In the genomic region with DNA sequence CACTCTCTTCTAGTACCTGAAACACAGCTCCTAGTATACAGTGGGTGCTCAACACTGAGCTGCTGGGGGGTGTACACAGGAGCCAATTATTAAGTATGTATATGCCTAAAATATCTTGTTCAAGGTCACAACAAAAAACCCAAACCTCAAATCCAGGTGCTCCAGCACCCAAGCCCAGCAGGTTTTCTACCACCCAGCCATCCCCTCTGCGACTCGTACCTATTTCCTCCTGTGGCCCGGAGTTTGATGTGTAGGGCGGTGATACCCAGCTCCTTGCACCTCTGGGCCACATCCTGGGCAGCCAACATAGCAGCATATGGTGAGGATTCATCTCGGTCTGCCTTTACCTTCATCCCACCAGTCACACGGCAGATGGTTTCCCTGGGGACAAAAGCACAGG, we compare ENCODE assay signal across 1 cellular context.
TF ChIP-seq lines count a peak whose summit lies in the region.

No MANE protein-coding gene starts in this region.

TF ChIP-seq in K562, 482 proteins besides CTCF, POLR2A, EP300 and RAD21 (continues in another document):
- TF ChIP-seq, protein P1, sequence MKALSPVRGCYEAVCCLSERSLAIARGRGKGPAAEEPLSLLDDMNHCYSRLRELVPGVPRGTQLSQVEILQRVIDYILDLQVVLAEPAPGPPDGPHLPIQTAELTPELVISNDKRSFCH (CRISPR knock-in tag; IDR thresholded peaks at IDR 0.05), result no peak
- TF ChIP-seq, protein P1 (tag; IDR thresholded peaks at IDR 0.05), result no peak
- TF ChIP-seq EHMT2 (IDR thresholded peaks at IDR 0.05), result no peak
- TF ChIP-seq, protein P2, sequence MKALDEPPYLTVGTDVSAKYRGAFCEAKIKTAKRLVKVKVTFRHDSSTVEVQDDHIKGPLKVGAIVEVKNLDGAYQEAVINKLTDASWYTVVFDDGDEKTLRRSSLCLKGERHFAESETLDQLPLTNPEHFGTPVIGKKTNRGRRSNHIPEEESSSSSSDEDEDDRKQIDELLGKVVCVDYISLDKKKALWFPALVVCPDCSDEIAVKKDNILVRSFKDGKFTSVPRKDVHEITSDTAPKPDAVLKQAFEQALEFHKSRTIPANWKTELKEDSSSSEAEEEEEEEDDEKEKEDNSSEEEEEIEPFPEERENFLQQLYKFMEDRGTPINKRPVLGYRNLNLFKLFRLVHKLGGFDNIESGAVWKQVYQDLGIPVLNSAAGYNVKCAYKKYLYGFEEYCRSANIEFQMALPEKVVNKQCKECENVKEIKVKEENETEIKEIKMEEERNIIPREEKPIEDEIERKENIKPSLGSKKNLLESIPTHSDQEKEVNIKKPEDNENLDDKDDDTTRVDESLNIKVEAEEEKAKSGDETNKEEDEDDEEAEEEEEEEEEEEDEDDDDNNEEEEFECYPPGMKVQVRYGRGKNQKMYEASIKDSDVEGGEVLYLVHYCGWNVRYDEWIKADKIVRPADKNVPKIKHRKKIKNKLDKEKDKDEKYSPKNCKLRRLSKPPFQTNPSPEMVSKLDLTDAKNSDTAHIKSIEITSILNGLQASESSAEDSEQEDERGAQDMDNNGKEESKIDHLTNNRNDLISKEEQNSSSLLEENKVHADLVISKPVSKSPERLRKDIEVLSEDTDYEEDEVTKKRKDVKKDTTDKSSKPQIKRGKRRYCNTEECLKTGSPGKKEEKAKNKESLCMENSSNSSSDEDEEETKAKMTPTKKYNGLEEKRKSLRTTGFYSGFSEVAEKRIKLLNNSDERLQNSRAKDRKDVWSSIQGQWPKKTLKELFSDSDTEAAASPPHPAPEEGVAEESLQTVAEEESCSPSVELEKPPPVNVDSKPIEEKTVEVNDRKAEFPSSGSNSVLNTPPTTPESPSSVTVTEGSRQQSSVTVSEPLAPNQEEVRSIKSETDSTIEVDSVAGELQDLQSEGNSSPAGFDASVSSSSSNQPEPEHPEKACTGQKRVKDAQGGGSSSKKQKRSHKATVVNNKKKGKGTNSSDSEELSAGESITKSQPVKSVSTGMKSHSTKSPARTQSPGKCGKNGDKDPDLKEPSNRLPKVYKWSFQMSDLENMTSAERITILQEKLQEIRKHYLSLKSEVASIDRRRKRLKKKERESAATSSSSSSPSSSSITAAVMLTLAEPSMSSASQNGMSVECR (CRISPR knock-in tag; IDR thresholded peaks at IDR 0.05), result no peak
- TF ChIP-seq, protein P3, sequence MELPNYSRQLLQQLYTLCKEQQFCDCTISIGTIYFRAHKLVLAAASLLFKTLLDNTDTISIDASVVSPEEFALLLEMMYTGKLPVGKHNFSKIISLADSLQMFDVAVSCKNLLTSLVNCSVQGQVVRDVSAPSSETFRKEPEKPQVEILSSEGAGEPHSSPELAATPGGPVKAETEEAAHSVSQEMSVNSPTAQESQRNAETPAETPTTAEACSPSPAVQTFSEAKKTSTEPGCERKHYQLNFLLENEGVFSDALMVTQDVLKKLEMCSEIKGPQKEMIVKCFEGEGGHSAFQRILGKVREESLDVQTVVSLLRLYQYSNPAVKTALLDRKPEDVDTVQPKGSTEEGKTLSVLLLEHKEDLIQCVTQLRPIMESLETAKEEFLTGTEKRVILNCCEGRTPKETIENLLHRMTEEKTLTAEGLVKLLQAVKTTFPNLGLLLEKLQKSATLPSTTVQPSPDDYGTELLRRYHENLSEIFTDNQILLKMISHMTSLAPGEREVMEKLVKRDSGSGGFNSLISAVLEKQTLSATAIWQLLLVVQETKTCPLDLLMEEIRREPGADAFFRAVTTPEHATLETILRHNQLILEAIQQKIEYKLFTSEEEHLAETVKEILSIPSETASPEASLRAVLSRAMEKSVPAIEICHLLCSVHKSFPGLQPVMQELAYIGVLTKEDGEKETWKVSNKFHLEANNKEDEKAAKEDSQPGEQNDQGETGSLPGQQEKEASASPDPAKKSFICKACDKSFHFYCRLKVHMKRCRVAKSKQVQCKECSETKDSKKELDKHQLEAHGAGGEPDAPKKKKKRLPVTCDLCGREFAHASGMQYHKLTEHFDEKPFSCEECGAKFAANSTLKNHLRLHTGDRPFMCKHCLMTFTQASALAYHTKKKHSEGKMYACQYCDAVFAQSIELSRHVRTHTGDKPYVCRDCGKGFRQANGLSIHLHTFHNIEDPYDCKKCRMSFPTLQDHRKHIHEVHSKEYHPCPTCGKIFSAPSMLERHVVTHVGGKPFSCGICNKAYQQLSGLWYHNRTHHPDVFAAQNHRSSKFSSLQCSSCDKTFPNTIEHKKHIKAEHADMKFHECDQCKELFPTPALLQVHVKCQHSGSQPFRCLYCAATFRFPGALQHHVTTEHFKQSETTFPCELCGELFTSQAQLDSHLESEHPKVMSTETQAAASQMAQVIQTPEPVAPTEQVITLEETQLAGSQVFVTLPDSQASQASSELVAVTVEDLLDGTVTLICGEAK (IDR thresholded peaks at IDR 0.05), result no peak
- TF ChIP-seq, protein P3 (CRISPR knock-in tag; IDR thresholded peaks at IDR 0.05), result no peak
- no peak for TF ChIP-seq NFIC (IDR thresholded peaks at IDR 0.05)
- TF ChIP-seq U2AF2 (optimal IDR thresholded peaks at IDR 0.05; ENCODE audit: low read depth, low read length), result no peak
- TF ChIP-seq, protein P4, sequence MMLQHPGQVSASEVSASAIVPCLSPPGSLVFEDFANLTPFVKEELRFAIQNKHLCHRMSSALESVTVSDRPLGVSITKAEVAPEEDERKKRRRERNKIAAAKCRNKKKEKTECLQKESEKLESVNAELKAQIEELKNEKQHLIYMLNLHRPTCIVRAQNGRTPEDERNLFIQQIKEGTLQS (IDR thresholded peaks at IDR 0.05), result no peak
- TF ChIP-seq, protein P4 (CRISPR knock-in tag; conservative IDR thresholded peaks at IDR 0.05), result no peak
- no peak for TF ChIP-seq SIX5 (IDR thresholded peaks at IDR 0.05; ENCODE audit: borderline replicate concordance in 1 of 2, insufficient read depth in 1 of 2, low read depth in 1 of 2, low read length in 2 of 2)
- TF ChIP-seq CCAR2 (IDR thresholded peaks at IDR 0.05; ENCODE audit: low read depth, low read length), result no peak
- TF ChIP-seq BRCA1 (IDR thresholded peaks at IDR 0.05), result no peak
- TF ChIP-seq BRCA1 (CRISPR knock-in tag; IDR thresholded peaks at IDR 0.05), result no peak
- no peak for TF ChIP-seq YBX1 (IDR thresholded peaks at IDR 0.05)
- TF ChIP-seq, protein P5, sequence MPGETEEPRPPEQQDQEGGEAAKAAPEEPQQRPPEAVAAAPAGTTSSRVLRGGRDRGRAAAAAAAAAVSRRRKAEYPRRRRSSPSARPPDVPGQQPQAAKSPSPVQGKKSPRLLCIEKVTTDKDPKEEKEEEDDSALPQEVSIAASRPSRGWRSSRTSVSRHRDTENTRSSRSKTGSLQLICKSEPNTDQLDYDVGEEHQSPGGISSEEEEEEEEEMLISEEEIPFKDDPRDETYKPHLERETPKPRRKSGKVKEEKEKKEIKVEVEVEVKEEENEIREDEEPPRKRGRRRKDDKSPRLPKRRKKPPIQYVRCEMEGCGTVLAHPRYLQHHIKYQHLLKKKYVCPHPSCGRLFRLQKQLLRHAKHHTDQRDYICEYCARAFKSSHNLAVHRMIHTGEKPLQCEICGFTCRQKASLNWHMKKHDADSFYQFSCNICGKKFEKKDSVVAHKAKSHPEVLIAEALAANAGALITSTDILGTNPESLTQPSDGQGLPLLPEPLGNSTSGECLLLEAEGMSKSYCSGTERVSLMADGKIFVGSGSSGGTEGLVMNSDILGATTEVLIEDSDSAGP (CRISPR knock-in tag; IDR thresholded peaks at IDR 0.05), result 0 out of 2 replicates have a peak, but pooled peaks have one; percentile 39
- TF ChIP-seq, protein P6, sequence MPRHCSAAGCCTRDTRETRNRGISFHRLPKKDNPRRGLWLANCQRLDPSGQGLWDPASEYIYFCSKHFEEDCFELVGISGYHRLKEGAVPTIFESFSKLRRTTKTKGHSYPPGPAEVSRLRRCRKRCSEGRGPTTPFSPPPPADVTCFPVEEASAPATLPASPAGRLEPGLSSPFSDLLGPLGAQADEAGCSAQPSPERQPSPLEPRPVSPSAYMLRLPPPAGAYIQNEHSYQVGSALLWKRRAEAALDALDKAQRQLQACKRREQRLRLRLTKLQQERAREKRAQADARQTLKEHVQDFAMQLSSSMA (CRISPR knock-in tag; IDR thresholded peaks at IDR 0.05), result no peak
- TF ChIP-seq ARID2 (IDR thresholded peaks at IDR 0.05), result no peak
- TF ChIP-seq, protein P7, sequence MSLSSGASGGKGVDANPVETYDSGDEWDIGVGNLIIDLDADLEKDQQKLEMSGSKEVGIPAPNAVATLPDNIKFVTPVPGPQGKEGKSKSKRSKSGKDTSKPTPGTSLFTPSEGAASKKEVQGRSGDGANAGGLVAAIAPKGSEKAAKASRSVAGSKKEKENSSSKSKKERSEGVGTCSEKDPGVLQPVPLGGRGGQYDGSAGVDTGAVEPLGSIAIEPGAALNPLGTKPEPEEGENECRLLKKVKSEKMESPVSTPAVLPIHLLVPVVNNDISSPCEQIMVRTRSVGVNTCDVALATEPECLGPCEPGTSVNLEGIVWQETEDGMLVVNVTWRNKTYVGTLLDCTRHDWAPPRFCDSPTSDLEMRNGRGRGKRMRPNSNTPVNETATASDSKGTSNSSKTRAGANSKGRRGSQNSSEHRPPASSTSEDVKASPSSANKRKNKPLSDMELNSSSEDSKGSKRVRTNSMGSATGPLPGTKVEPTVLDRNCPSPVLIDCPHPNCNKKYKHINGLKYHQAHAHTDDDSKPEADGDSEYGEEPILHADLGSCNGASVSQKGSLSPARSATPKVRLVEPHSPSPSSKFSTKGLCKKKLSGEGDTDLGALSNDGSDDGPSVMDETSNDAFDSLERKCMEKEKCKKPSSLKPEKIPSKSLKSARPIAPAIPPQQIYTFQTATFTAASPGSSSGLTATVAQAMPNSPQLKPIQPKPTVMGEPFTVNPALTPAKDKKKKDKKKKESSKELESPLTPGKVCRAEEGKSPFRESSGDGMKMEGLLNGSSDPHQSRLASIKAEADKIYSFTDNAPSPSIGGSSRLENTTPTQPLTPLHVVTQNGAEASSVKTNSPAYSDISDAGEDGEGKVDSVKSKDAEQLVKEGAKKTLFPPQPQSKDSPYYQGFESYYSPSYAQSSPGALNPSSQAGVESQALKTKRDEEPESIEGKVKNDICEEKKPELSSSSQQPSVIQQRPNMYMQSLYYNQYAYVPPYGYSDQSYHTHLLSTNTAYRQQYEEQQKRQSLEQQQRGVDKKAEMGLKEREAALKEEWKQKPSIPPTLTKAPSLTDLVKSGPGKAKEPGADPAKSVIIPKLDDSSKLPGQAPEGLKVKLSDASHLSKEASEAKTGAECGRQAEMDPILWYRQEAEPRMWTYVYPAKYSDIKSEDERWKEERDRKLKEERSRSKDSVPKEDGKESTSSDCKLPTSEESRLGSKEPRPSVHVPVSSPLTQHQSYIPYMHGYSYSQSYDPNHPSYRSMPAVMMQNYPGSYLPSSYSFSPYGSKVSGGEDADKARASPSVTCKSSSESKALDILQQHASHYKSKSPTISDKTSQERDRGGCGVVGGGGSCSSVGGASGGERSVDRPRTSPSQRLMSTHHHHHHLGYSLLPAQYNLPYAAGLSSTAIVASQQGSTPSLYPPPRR (CRISPR knock-in tag; IDR thresholded peaks at IDR 0.05; ENCODE audit: borderline replicate concordance), result 0 out of 2 replicates have a peak, but pooled peaks have one; percentile 33
- TF ChIP-seq, protein P8, sequence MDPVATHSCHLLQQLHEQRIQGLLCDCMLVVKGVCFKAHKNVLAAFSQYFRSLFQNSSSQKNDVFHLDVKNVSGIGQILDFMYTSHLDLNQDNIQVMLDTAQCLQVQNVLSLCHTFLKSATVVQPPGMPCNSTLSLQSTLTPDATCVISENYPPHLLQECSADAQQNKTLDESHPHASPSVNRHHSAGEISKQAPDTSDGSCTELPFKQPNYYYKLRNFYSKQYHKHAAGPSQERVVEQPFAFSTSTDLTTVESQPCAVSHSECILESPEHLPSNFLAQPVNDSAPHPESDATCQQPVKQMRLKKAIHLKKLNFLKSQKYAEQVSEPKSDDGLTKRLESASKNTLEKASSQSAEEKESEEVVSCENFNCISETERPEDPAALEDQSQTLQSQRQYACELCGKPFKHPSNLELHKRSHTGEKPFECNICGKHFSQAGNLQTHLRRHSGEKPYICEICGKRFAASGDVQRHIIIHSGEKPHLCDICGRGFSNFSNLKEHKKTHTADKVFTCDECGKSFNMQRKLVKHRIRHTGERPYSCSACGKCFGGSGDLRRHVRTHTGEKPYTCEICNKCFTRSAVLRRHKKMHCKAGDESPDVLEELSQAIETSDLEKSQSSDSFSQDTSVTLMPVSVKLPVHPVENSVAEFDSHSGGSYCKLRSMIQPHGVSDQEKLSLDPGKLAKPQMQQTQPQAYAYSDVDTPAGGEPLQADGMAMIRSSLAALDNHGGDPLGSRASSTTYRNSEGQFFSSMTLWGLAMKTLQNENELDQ (CRISPR knock-in tag; IDR thresholded peaks at IDR 0.05; ENCODE audit: borderline replicate concordance), result no peak
- TF ChIP-seq ZNF121 (CRISPR knock-in tag; conservative IDR thresholded peaks at IDR 0.05), result no peak
- TF ChIP-seq RBFOX2 (IDR thresholded peaks at IDR 0.05; ENCODE audit: low read depth, low read length), result peak; percentile 50; the same call in 1 of the 2 replicates
- TF ChIP-seq COPS2 (conservative IDR thresholded peaks at IDR 0.05), result no peak
